Comparison of ENCODE assay signal across 1 cellular context in genomic region chr1:6244401-6245054, GRCh38.
TF ChIP-seq lines count a peak whose summit lies in the region.

No MANE protein-coding gene starts in this region.

TF ChIP-seq in HCT116, 20 proteins besides CTCF, POLR2A, EP300 and RAD21 (continued from another document):
- no peak for TF ChIP-seq SP1 (IDR thresholded peaks at IDR 0.05; ENCODE audit: low read depth)
- no peak for TF ChIP-seq SRF (IDR thresholded peaks at IDR 0.05; ENCODE audit: low read depth)
- no peak for TF ChIP-seq SIN3A (IDR thresholded peaks at IDR 0.05; ENCODE audit: low read depth)
- TF ChIP-seq ZBTB33 (IDR thresholded peaks at IDR 0.05; ENCODE audit: extremely low read depth, insufficient replicate concordance, low read length) = no peak
- no peak for TF ChIP-seq ZNF274 (IDR thresholded peaks at IDR 0.05; ENCODE audit: low read depth, low read length)
- TF ChIP-seq EGR1 (IDR thresholded peaks at IDR 0.05; ENCODE audit: low read depth) = no peak
- no peak for TF ChIP-seq FOSL1 (IDR thresholded peaks at IDR 0.05; ENCODE audit: low read depth)
- no peak for TF ChIP-seq ZFX (IDR thresholded peaks at IDR 0.05)
- no peak for TF ChIP-seq CBX3 (IDR thresholded peaks at IDR 0.05; ENCODE audit: low read depth)
- no peak for TF ChIP-seq REST (IDR thresholded peaks at IDR 0.05; ENCODE audit: low read depth)
- TF ChIP-seq CEBPB (IDR thresholded peaks at IDR 0.05; ENCODE audit: low read depth) = no peak
- no peak for TF ChIP-seq POLR2AphosphoS5 (IDR thresholded peaks at IDR 0.05; ENCODE audit: low read depth, low read length)
TF ChIP-seq in HCT116: peak in this region for 0.
